ENCODE assay signal across 8 cellular contexts in genomic region chr9:42420324-42420723, GRCh38.
A peak's percentile ranks its signal among the peaks of the same experiment; 100 is the strongest.
ATAC-seq and TF ChIP-seq lines count a peak whose summit lies in the region.
"Not testable (repeated sequence)": the region's sequence is repeated elsewhere in the genome, so short reads cannot be mapped to it uniquely, and the experiment has no call there.

No MANE protein-coding gene starts in this region.

- H3K4me1 ChIP-seq in OCI-LY3 (ENCODE audit: low read length): peaks cover 21% of the 10 kb centered on the region

- H4K20me1 ChIP-seq in OCI-LY3 (ENCODE audit: insufficient read depth, low read length): not testable (repeated sequence)

- H3K36me3 ChIP-seq in OCI-LY3 (replicated peaks; ENCODE audit: low read depth, low read length): not testable (repeated sequence)

- peak overlapping the region; percentile 32 for H3K27ac ChIP-seq in OCI-LY3 (ENCODE audit: low read length)

- peaks cover 25% of the 10 kb centered on the region for H3K4me1 Mint-ChIP-seq in stimulated activated memory B cell treated with anti-CD40 and anti-IgM and Interleukin-4, amounts not matched to agents 10 μg/mL and 1 μg/mL and 100 μg/mL, for 72 hours

- H3K27me3 ChIP-seq in OCI-LY3 (ENCODE audit: low read depth, low read length): not testable (repeated sequence)

- not testable (repeated sequence) for H3K27me3 Mint-ChIP-seq in stimulated activated memory B cell treated with anti-CD40 and anti-IgM and Interleukin-4, amounts not matched to agents 10 μg/mL and 1 μg/mL and 100 μg/mL, for 72 hours

- H3K4me2 ChIP-seq in OCI-LY3 (ENCODE audit: low read length): peak overlapping the region; percentile 27

- H3K79me2 ChIP-seq in OCI-LY3 (ENCODE audit: low read length): not testable (repeated sequence)

- H3K4me3 Mint-ChIP-seq in stimulated activated memory B cell treated with anti-CD40 and anti-IgM and Interleukin-4, amounts not matched to agents 10 μg/mL and 1 μg/mL and 100 μg/mL, for 72 hours: not testable (repeated sequence)

- H3K9me3 ChIP-seq in OCI-LY3 (ENCODE audit: insufficient read depth, low read length): not testable (repeated sequence)

- not testable (repeated sequence) for H2AFZ ChIP-seq in OCI-LY3 (ENCODE audit: low read depth, low read length)

- not testable (repeated sequence) for H3K9ac ChIP-seq in OCI-LY3 (ENCODE audit: low read length)

- H3K36me3 Mint-ChIP-seq in stimulated activated memory B cell treated with anti-CD40 and anti-IgM and Interleukin-4, amounts not matched to agents 10 μg/mL and 1 μg/mL and 100 μg/mL, for 72 hours: not testable (repeated sequence)

- H3K27ac Mint-ChIP-seq in stimulated activated memory B cell treated with anti-CD40 and anti-IgM and Interleukin-4, amounts not matched to agents 10 μg/mL and 1 μg/mL and 100 μg/mL, for 72 hours: peak overlapping the region; percentile 31

- peak; percentile 75 for ATAC-seq in GM18858 (IDR thresholded peaks at IDR 0.05; ENCODE audit: unreplicated experiment)
- ATAC-seq in GM19351 (IDR thresholded peaks at IDR 0.05; ENCODE audit: unreplicated experiment): peak; percentile 81
- peak; percentile 70 for ATAC-seq in GM21423 (IDR thresholded peaks at IDR 0.05; ENCODE audit: unreplicated experiment)
- peak; percentile 72 for ATAC-seq in GM21786 (IDR thresholded peaks at IDR 0.05; ENCODE audit: unreplicated experiment)
- ATAC-seq in HG02943 (IDR thresholded peaks at IDR 0.05; ENCODE audit: low read depth, unreplicated experiment): peak; percentile 73
- ATAC-seq in HG03378 (IDR thresholded peaks at IDR 0.05; ENCODE audit: unreplicated experiment): peak; percentile 82
- not testable (repeated sequence) for ATAC-seq in stimulated activated memory B cell treated with anti-CD40 and anti-IgM and Interleukin-4, amounts not matched to agents 10 μg/mL and 1 μg/mL and 100 μg/mL, for 72 hours

- H3K9me3 Mint-ChIP-seq in stimulated activated memory B cell treated with anti-CD40 and anti-IgM and Interleukin-4, amounts not matched to agents 10 μg/mL and 1 μg/mL and 100 μg/mL, for 72 hours: not testable (repeated sequence)

- not testable (repeated sequence) for TF ChIP-seq CTCF in OCI-LY3 (IDR thresholded peaks at IDR 0.05; ENCODE audit: low read depth, low read length)

- 0 out of 2 replicates have a peak overlapping the region, but pooled peaks have one; percentile 14 for H3K4me3 ChIP-seq in OCI-LY3 (ENCODE audit: low read length)
